In genomic region chr7:21256310-21256877, GRCh38 we compare ENCODE assay signal across 8 cellular contexts.
DNase-seq lines count a peak whose midpoint lies in the region; ATAC-seq and TF ChIP-seq lines count a peak whose summit lies in the region.

No MANE protein-coding gene starts in this region.

- no peaks in the 10 kb centered on the region for H3K36me3 ChIP-seq in body of pancreas (replicated peaks in 1 of 2; ENCODE audit: insufficient read depth in 1 of 2, low read depth in 2 of 2)

- no peak overlapping the region for H3K4me3 ChIP-seq in body of pancreas

- no peak for TF ChIP-seq POLR2A in body of pancreas (IDR thresholded peaks at IDR 0.05)

- H3K27me3 ChIP-seq in body of pancreas, result peaks cover 0 to 20% of the 10 kb centered on the region in 2 donors

- TF ChIP-seq CTCF in GM13976 (IDR thresholded peaks at IDR 0.05; ENCODE audit: borderline replicate concordance, control extremely low read depth, extremely low read depth, insufficient read depth, missing control alignments) (peak; percentile 47), body of pancreas (IDR thresholded peaks at IDR 0.05) (peak; percentile 29 to 55 (median 48))

- no peaks in the 10 kb centered on the region for H3K4me1 ChIP-seq in body of pancreas

- POLR2A ChIA-PET in HEK293T (lab: Yijun Ruan, JAX), result no interaction called here

- intact Hi-C loops in body of pancreas (cut with DNase I), result no loop called here

- in situ Hi-C loops in GM13976 (cut with MboI; ENCODE audit: low sequenced_read_pairs, unreplicated experiment), result loop anchor here (25.0 kb wide), 3 partner anchors 256 to 756 kb away; no protein-coding TSS in a partner anchor

- DNase-seq in CD1c-positive myeloid dendritic cell (ENCODE audit: extremely low spot score) (peak; percentile 63), GM13976 (ENCODE audit: low spot score) (peak; percentile 22), NCI-H510A (lab: John Stamatoyannopoulos, UW) (peak; percentile 5), body of pancreas (peak in 3 of 4 donors; percentile 20 to 34 (median 20)), medulla oblongata (ENCODE audit: extremely low spot score) (peak; percentile 74), HEK293T (ENCODE audit: extremely low spot score) (no peak)

- ATAC-seq in body of pancreas (no peak), GM21786 (IDR thresholded peaks at IDR 0.05; ENCODE audit: unreplicated experiment) (no peak), HG03432 (IDR thresholded peaks at IDR 0.05; ENCODE audit: unreplicated experiment) (no peak)

- CTCF ChIA-PET in HEK293T (lab: Yijun Ruan, JAX), result interaction anchor here (4.1 kb wide), 1 partner anchor 510 kb away, joined by 42 read pairs; no protein-coding TSS in a partner anchor

- H3K9me3 ChIP-seq in body of pancreas, result no peaks in the 10 kb centered on the region

- H3K27ac ChIP-seq in body of pancreas, result no peak overlapping the region

- WGBS in body of pancreas, 2 donors, result 4 to 6% methylated on average over 3 of the region's 3 CpGs

TF ChIP-seq in HEK293T, 16 proteins besides CTCF, POLR2A, EP300 and RAD21:
- TF ChIP-seq FOXK2 (IDR thresholded peaks at IDR 0.05), result no peak
- no peak for TF ChIP-seq CTBP1 (IDR thresholded peaks at IDR 0.05; ENCODE audit: borderline replicate concordance)
- no peak for TF ChIP-seq SUZ12 (IDR thresholded peaks at IDR 0.05)
- no peak for TF ChIP-seq BHLHE40 (IDR thresholded peaks at IDR 0.05; ENCODE audit: borderline replicate concordance)
- TF ChIP-seq NFRKB (IDR thresholded peaks at IDR 0.05), result no peak
- TF ChIP-seq LEF1 (IDR thresholded peaks at IDR 0.05; ENCODE audit: borderline replicate concordance), result no peak
